Comparison of ENCODE assay signal across 28 cellular contexts in the genomic region with DNA sequence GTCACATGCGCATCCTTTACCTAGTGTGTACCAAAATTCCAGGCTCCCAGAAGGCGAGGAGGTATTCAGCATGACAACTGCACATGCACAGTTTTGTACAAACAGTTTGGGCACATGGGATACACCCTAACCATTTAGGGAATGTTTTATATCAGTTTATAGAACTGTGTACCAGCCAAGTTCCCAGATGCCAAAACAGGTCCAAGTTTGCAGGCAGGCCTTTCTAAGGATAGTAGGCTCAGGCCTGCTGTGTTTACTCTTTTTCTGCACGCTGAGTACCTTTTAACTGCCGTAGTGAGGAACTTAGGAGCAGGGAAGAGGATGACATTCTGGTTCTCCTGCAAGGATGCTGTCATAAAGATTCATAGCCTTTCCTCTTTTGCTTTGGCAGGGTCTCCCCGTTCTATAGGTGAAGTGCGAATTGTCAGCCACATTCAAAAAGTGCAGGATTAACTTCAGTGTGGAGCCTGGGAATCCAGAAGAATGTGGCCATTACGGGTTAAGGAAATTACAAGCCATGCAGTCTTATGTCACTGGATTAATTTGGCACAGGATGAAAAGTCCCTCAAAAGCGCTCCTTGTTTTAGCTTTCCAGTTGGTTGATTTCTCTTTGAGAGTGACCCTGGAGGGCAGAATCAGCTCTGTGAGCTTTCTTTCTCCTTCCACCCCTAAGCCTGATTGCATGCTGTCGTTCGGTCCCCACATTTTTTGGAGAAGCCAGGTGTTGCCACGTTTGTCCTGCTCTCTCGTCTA.
A peak's percentile ranks its signal among the peaks of the same experiment; 100 is the strongest.
DNase-seq lines count a peak whose midpoint lies in the region; ATAC-seq and TF ChIP-seq lines count a peak whose summit lies in the region.
"Had no signal": no experiment of that assay in that cellular context is flagged by ENCODE, and none has a peak within 500 bp of the region (broad histone marks: within the 10 kb centered on the region; RNA-seq: fewer than 3 reads in every experiment).

No MANE protein-coding gene starts in this region.

- intact Hi-C loops in esophagus muscularis mucosa (cut with DNase I), result no loop called here
- intact Hi-C loops in right cardiac atrium (cut with DNase I), result no loop called here
- intact Hi-C loops in psoas muscle (cut with DNase I), result loop anchor here in 1 of 2 donors (5.0 kb wide), 1 partner anchor 66 kb away; no protein-coding TSS in a partner anchor
- intact Hi-C loops in aorta (cut with DNase I), result no loop called here
- intact Hi-C loops in breast epithelium (cut with DNase I; ENCODE audit: low total_unique reads), result no loop called here

- no peak for DNase-seq in esophagus muscularis mucosa (ENCODE audit: extremely low spot score)
- DNase-seq in right cardiac atrium, result no peak
- no peak for DNase-seq in psoas muscle
- DNase-seq in aorta, result no peak
- no peak for DNase-seq in HT-29 (ENCODE audit: low spot score)
- no peak for DNase-seq in osteocyte (ENCODE audit: extremely low spot score, unreplicated experiment)
- no peak for DNase-seq in breast epithelium (ENCODE audit: low spot score in 2 of 2)
- DNase-seq: activated CD4-positive, alpha-beta T cell treated with anti-CD3 and anti-CD28 coated beads, Interleukin-2, amount 50 U/mL, for 4 hours; activated CD8-positive, alpha-beta memory T cell treated with anti-CD3 and anti-CD28 coated beads, Interleukin-2, amount 50 U/mL, for 4 hours; activated naive CD4-positive, alpha-beta T cell treated with anti-CD3 and anti-CD28 coated beads, Interleukin-2, amount 50 U/mL, for 16 hours; amniotic stem cell; Calu3; cortex of kidney; DMS79 treated with DMSO at 0.1 percent for 48 hours; foreskin keratinocyte; KBM-7; MM.1S; NCI-H1417; NCI-H2081 treated with DMSO at 0.1 percent for 48 hours; NCI-H748 treated with DMSO at 0.1 percent for 48 hours; spleen; T-cell; upper lobe of right lung had no signal

- peaks cover 39 to 68% (median 66%) of the 10 kb centered on the region in 4 donors for H3K4me1 ChIP-seq in esophagus muscularis mucosa
- peaks cover 6% of the 10 kb centered on the region for H3K4me1 ChIP-seq in right cardiac atrium (ENCODE audit: control insufficient read depth, insufficient read depth, low read length)
- peaks cover 35% of the 10 kb centered on the region for H3K4me1 ChIP-seq in psoas muscle
- peaks cover 3% of the 10 kb centered on the region in 2 donors for H3K4me1 ChIP-seq in aorta (ENCODE audit: control insufficient read depth in 1 of 2, insufficient read depth in 2 of 2, low read length in 2 of 2)
- no peaks in the 10 kb centered on the region for H3K4me1 ChIP-seq in breast epithelium
- H3K4me1 ChIP-seq: foreskin keratinocyte, upper lobe of right lung had no signal

- H3K4me3 ChIP-seq in esophagus muscularis mucosa (no peak overlapping the region), right cardiac atrium (ENCODE audit: low read length) (no peak overlapping the region), psoas muscle (no peak overlapping the region), aorta (ENCODE audit: low read length in 2 of 2) (no peak overlapping the region), breast epithelium (no peak overlapping the region)
- H3K4me3 ChIP-seq: cardiac muscle cell, spleen, upper lobe of right lung had no signal

- TF ChIP-seq EP300 in esophagus muscularis mucosa (IDR thresholded peaks at IDR 0.05), result no peak

- TF ChIP-seq CTCF in esophagus muscularis mucosa (IDR thresholded peaks at IDR 0.05) (no peak), psoas muscle (IDR thresholded peaks at IDR 0.05) (no peak), osteocyte (IDR thresholded peaks at IDR 0.05) (no peak), breast epithelium (IDR thresholded peaks at IDR 0.05) (no peak)

- H3K4me3 Mint-ChIP-seq in osteocyte (ENCODE audit: unreplicated experiment), result no peak overlapping the region
- H3K4me3 Mint-ChIP-seq: activated T-helper 1 cell treated with anti-CD3 and anti-CD28 coated beads, Interleukin-12 subunit alpha, Interleukin-12 subunit beta, Interleukin-2, Interleukin-4 antibody, amounts not matched to agents 30 ng/mL and 10 ng/mL and 1 ng/mL, durations not matched to agents 14 hours and 24 hours and 36 hours; CD14-positive monocyte; natural killer cell treated with Interleukin-12 subunit alpha and Interleukin-12 subunit beta and Interleukin-15 and Interleukin-18, amount 100 ng/mL, for 72 hours; T-cell had no signal

- H3K27ac ChIP-seq in esophagus muscularis mucosa (replicated peaks in 1 of 4), result peak overlapping the region; percentile 47 to 71 (median 64)
- peak overlapping the region; percentile 63 for H3K27ac ChIP-seq in right cardiac atrium (ENCODE audit: low read length)
- peak overlapping the region; percentile 14 for H3K27ac ChIP-seq in psoas muscle
- peak overlapping the region in 1 of 2 donors; percentile 52 for H3K27ac ChIP-seq in aorta (ENCODE audit: low read depth in 1 of 2, low read length in 2 of 2)
- H3K27ac ChIP-seq in breast epithelium, result no peak overlapping the region
- H3K27ac ChIP-seq: cardiac muscle cell, foreskin keratinocyte, spleen, upper lobe of right lung had no signal

- peaks cover 25% of the 10 kb centered on the region for H3K36me3 Mint-ChIP-seq in osteocyte (ENCODE audit: unreplicated experiment)
- H3K36me3 Mint-ChIP-seq: CD14-positive monocyte; natural killer cell treated with Interleukin-12 subunit alpha and Interleukin-12 subunit beta and Interleukin-15 and Interleukin-18, amount 100 ng/mL, for 72 hours had no signal

- no peaks in the 10 kb centered on the region for H3K27me3 ChIP-seq in esophagus muscularis mucosa
- no peaks in the 10 kb centered on the region for H3K27me3 ChIP-seq in right cardiac atrium (ENCODE audit: control insufficient read depth, insufficient read depth)
- H3K27me3 ChIP-seq in psoas muscle (ENCODE audit: insufficient read depth in 3 of 3, low read length in 2 of 3), result no peaks in the 10 kb centered on the region
- H3K27me3 ChIP-seq in aorta (ENCODE audit: control insufficient read depth in 1 of 2, insufficient read depth in 2 of 2, low read length in 1 of 2), result no peaks in the 10 kb centered on the region
- no peaks in the 10 kb centered on the region for H3K27me3 ChIP-seq in breast epithelium
- H3K27me3 ChIP-seq: cardiac muscle cell, foreskin keratinocyte, spleen, upper lobe of right lung had no signal

- H3K27ac Mint-ChIP-seq in osteocyte (ENCODE audit: unreplicated experiment), result no peak overlapping the region
- H3K27ac Mint-ChIP-seq: activated T-helper 1 cell treated with anti-CD3 and anti-CD28 coated beads, Interleukin-12 subunit alpha, Interleukin-12 subunit beta, Interleukin-2, Interleukin-4 antibody, amounts not matched to agents 30 ng/mL and 10 ng/mL and 1 ng/mL, durations not matched to agents 14 hours and 24 hours and 36 hours; natural killer cell treated with Interleukin-12 subunit alpha and Interleukin-12 subunit beta and Interleukin-15 and Interleukin-18, amount 100 ng/mL, for 72 hours; T-cell had no signal

- TF ChIP-seq POLR2A in esophagus muscularis mucosa (IDR thresholded peaks at IDR 0.05; ENCODE audit: low read depth) (no peak), breast epithelium (IDR thresholded peaks at IDR 0.05) (no peak)

- peaks cover 31% of the 10 kb centered on the region for H3K4me1 Mint-ChIP-seq in osteocyte (ENCODE audit: unreplicated experiment)
- H3K4me1 Mint-ChIP-seq: CD14-positive monocyte, T-cell had no signal

- H3K27me3 Mint-ChIP-seq in osteocyte (ENCODE audit: unreplicated experiment), result no peaks in the 10 kb centered on the region
- H3K27me3 Mint-ChIP-seq: natural killer cell treated with Interleukin-12 subunit alpha and Interleukin-12 subunit beta and Interleukin-15 and Interleukin-18, amount 100 ng/mL, for 72 hours; T-cell had no signal

- WGBS in esophagus muscularis mucosa, result 57% methylated on average over 12 of the region's 12 CpGs
- 70% methylated on average over 12 of the region's 12 CpGs for WGBS in right cardiac atrium
- WGBS in psoas muscle, 3 donors, result 65 to 75% (median 65%) methylated on average over 12 of the region's 12 CpGs
- 45 to 55% methylated on average over 12 of the region's 12 CpGs for WGBS in aorta, 2 donors

- no peaks in the 10 kb centered on the region for H3K9me3 Mint-ChIP-seq in osteocyte (ENCODE audit: unreplicated experiment)
- H3K9me3 Mint-ChIP-seq: activated T-helper 1 cell treated with anti-CD3 and anti-CD28 coated beads, Interleukin-12 subunit alpha, Interleukin-12 subunit beta, Interleukin-2, Interleukin-4 antibody, amounts not matched to agents 30 ng/mL and 10 ng/mL and 1 ng/mL, durations not matched to agents 14 hours and 24 hours and 36 hours; natural killer cell treated with Interleukin-12 subunit alpha and Interleukin-12 subunit beta and Interleukin-15 and Interleukin-18, amount 100 ng/mL, for 72 hours; T-cell had no signal

- ATAC-seq in right cardiac atrium (peak; percentile 23 to 82), psoas muscle (peak in 3 of 4 donors; percentile 18 to 24 (median 23)), aorta (ENCODE audit: low FRiP score) (peak; percentile 62)
- ATAC-seq: esophagus mucosa; foreskin keratinocyte; natural killer cell treated with Interleukin-12 subunit alpha and Interleukin-12 subunit beta and Interleukin-15 and Interleukin-18, amount 100 ng/mL, for 72 hours; T-cell; upper lobe of right lung had no signal

- no peaks in the 10 kb centered on the region for H3K9me3 ChIP-seq in esophagus muscularis mucosa
- H3K9me3 ChIP-seq in right cardiac atrium (ENCODE audit: control insufficient read depth, low read length), result no peaks in the 10 kb centered on the region
- H3K9me3 ChIP-seq in psoas muscle, result no peaks in the 10 kb centered on the region
- no peaks in the 10 kb centered on the region for H3K9me3 ChIP-seq in aorta (ENCODE audit: control insufficient read depth, low read length)
- no peaks in the 10 kb centered on the region for H3K9me3 ChIP-seq in breast epithelium
- H3K9me3 ChIP-seq: spleen, upper lobe of right lung had no signal

- H3K36me3 ChIP-seq in esophagus muscularis mucosa (peaks cover 0 to 9% (median 0%) of the 10 kb centered on the region in 4 donors), psoas muscle (ENCODE audit: insufficient read depth in 1 of 2, low read depth in 1 of 2) (no peaks in the 10 kb centered on the region), aorta (ENCODE audit: control insufficient read depth in 1 of 2, insufficient read depth in 2 of 2, low read length in 1 of 2) (peaks cover 0 to 1% of the 10 kb centered on the region in 2 donors), breast epithelium (no peaks in the 10 kb centered on the region)
- H3K36me3 ChIP-seq: cardiac muscle cell, spleen, upper lobe of right lung had no signal

Comparison
In these comparisons a context has a peak if more than half of its experiments do, and no peak if none do; other contexts are left out.
1. H3K27ac ChIP-seq: peak in esophagus muscularis mucosa (4 of 4), right cardiac atrium (single experiment) and psoas muscle (single experiment); none in breast epithelium (0 of 2).
2. Peak in every context shown above with its lines, with median percentiles within 50 percentile points of each other: ATAC-seq.